In genomic region chr17:7483238-7484066, GRCh38 we compare ENCODE assay signal across 8 cellular contexts. TPM values are rescaled to one million over a fixed set of nuclear protein-coding genes. Genes with fewer than 3 reads are reported as not detected.
DNase-seq lines count a peak whose midpoint lies in the region; ATAC-seq, FAIRE-seq and TF ChIP-seq lines count a peak whose summit lies in the region.

No MANE protein-coding gene starts in this region.

- peak in 1 of 2 donors; percentile 75 for TF ChIP-seq POLR2A in thyroid gland (IDR thresholded peaks at IDR 0.05)

- CTCF ChIA-PET in GM10248 (lab: Yijun Ruan, JAX): interaction anchor here (2.8 kb wide), 1 partner anchor 47 kb away, joined by 6 read pairs; no protein-coding TSS in a partner anchor

- H3K27ac ChIP-seq in cardiac muscle cell: peak overlapping the region; percentile 98
- H3K27ac ChIP-seq in pancreas: peak overlapping the region; percentile 90 to 100 (median 100)
- H3K27ac ChIP-seq in thyroid gland: peak overlapping the region; percentile 91 to 99 (median 98)

- intact Hi-C loops in pancreas (cut with DNase I): no loop called here
- intact Hi-C loops in thyroid gland (cut with DNase I): loop anchor here (10.0 kb wide), 1 partner anchor 129 kb away; the partner anchor contains the start of genes KCTD11 and TMEM95

- peak; percentile 56 for FAIRE-seq in pancreas (lab: Jason Lieb, UNC)

- POLR2A ChIA-PET in GM10248 (lab: Yijun Ruan, JAX): interaction anchor here (1.0 to 2.2 kb wide), 26 partner anchors 7 to 361 kb away, joined by 3 to 12 read pairs (median 6); partner anchors contain the start of genes ACAP1, CD68, FXR2 and SAT2

- WGBS in pancreas, 2 donors: 0 to 1% methylated on average over 38 of the region's 38 CpGs
- WGBS in thyroid gland, 2 donors: 0 to 1% methylated on average over 27 to 32 of the region's 38 CpGs

- TF ChIP-seq CTCF in GM10248 (IDR thresholded peaks at IDR 0.05; ENCODE audit: control extremely low read depth, extremely low read depth, low read depth, missing control alignments): no peak
- no peak for TF ChIP-seq CTCF in cardiac muscle cell (IDR thresholded peaks at IDR 0.05; ENCODE audit: low read depth, low read length)
- no peak for TF ChIP-seq CTCF in pancreas (IDR thresholded peaks at IDR 0.05)
- no peak for TF ChIP-seq CTCF in thyroid gland (IDR thresholded peaks at IDR 0.05)

- DNase-seq in GM10248 (ENCODE audit: extremely low spot score): peak; percentile 89
- peak; percentile 92 for DNase-seq in NCI-H1436 (lab: John Stamatoyannopoulos, UW)
- peak; percentile 78 to 93 for DNase-seq in SW 1271 (lab: John Stamatoyannopoulos, UW)
- peak; percentile 93 for DNase-seq in adipocyte (ENCODE audit: low read depth)
- peak; percentile 95 to 96 for DNase-seq in cardiac muscle cell (ENCODE audit: low read depth in 1 of 2, low spot score in 1 of 2)
- peak; percentile 90 to 97 (median 94) for DNase-seq in pancreas
- DNase-seq in thyroid gland: peak; percentile 97

- H3K36me3 ChIP-seq in adipocyte (ENCODE audit: control insufficient read depth, insufficient read depth, low read length, severe bottlenecking) (no peaks in the 10 kb centered on the region), cardiac muscle cell (no peaks in the 10 kb centered on the region), pancreas (no peaks in the 10 kb centered on the region), thyroid gland (no peaks in the 10 kb centered on the region)

- H3K9me3 ChIP-seq in adipocyte (ENCODE audit: control insufficient read depth, low read length): no peaks in the 10 kb centered on the region
- H3K9me3 ChIP-seq in cardiac muscle cell (ENCODE audit: low read depth): no peaks in the 10 kb centered on the region
- H3K9me3 ChIP-seq in pancreas: no peaks in the 10 kb centered on the region
- H3K9me3 ChIP-seq in thyroid gland: no peaks in the 10 kb centered on the region

- ATAC-seq in HG02798 (IDR thresholded peaks at IDR 0.05; ENCODE audit: poor library complexity, unreplicated experiment): peak; percentile 31
- peak; percentile 63 to 82 (median 74) for ATAC-seq in pancreas

- H3K4me3 ChIP-seq in adipocyte (ENCODE audit: low read length) (peak overlapping the region; percentile 95), cardiac muscle cell (peak overlapping the region; percentile 59), pancreas (peak overlapping the region; percentile 49 to 68 (median 54)), thyroid gland (replicated peaks in 1 of 3) (peak overlapping the region; percentile 41 to 67 (median 47))

- H3K4me1 ChIP-seq in adipocyte (ENCODE audit: control insufficient read depth, insufficient read depth, low read length): peaks cover 38% of the 10 kb centered on the region
- H3K4me1 ChIP-seq in cardiac muscle cell (ENCODE audit: low read depth): peaks cover 24% of the 10 kb centered on the region
- H3K4me1 ChIP-seq in pancreas: peaks cover 18 to 30% (median 20%) of the 10 kb centered on the region in 3 donors
- H3K4me1 ChIP-seq in thyroid gland: peaks cover 37 to 60% of the 10 kb centered on the region in 2 donors

- H3K9ac ChIP-seq in adipocyte (ENCODE audit: low read length): peak overlapping the region; percentile 99

- no peaks in the 10 kb centered on the region for H3K27me3 ChIP-seq in adipocyte (replicated peaks; ENCODE audit: control insufficient read depth, insufficient read depth, low read length)
- no peaks in the 10 kb centered on the region for H3K27me3 ChIP-seq in cardiac muscle cell
- H3K27me3 ChIP-seq in pancreas: no peaks in the 10 kb centered on the region
- no peaks in the 10 kb centered on the region for H3K27me3 ChIP-seq in thyroid gland

RNA-seq across cellular contexts. Expression of gene POLR2A, which starts 0.7 kb away (rescaled TPM):
- total RNA-seq in cardiac muscle cell: 40.7 and 41.3 TPM in 2 replicates
- polyA plus RNA-seq in cardiac muscle cell: 53.8 and 62.3 TPM in 2 replicates
- 10 to 100 TPM; 45.7 to 62.6 (median 53.8) TPM for total RNA-seq in pancreas
- polyA plus RNA-seq in pancreas: 10 to 100 TPM; 24.5 to 83.6 TPM
- 100 to 1,000 TPM in 2 of 4 donors, 10 to 100 TPM in 2; 47.6 to 125 (median 82.2) TPM for total RNA-seq in thyroid gland

RNA-seq across cellular contexts. Expression of gene SLC35G6, which starts 2.2 kb away (rescaled TPM):
- total RNA-seq in cardiac muscle cell (not detected in 2 replicates), pancreas (not detected), thyroid gland (not detected)
- polyA plus RNA-seq in cardiac muscle cell (0.10 and 1.9 TPM in 2 replicates), pancreas (under 1 TPM in 1 of 2 donors, not detected in 1; 0.08 TPM)

RNA-seq across cellular contexts. Expression of gene ZBTB4, which starts 4.0 kb away (rescaled TPM):
- 28.5 and 40.4 TPM in 2 replicates for total RNA-seq in cardiac muscle cell
- 17.9 and 26.6 TPM in 2 replicates for polyA plus RNA-seq in cardiac muscle cell
- total RNA-seq in pancreas: 10 to 100 TPM; 20.3 to 30.2 (median 22.2) TPM
- 10 to 100 TPM; 17.3 to 19.2 TPM for polyA plus RNA-seq in pancreas
- total RNA-seq in thyroid gland: 10 to 100 TPM; 58.5 to 85.2 (median 79.9) TPM

RNA-seq across cellular contexts. Expression of gene CHRNB1, which starts 38.6 kb away (rescaled TPM):
- total RNA-seq in cardiac muscle cell (8.5 and 14.0 TPM in 2 replicates), pancreas (10 to 100 TPM in 2 of 6 donors, 1 to 10 TPM in 4; 7.5 to 15.0 (median 8.7) TPM), thyroid gland (10 to 100 TPM; 13.4 to 29.2 (median 19.8) TPM)
- polyA plus RNA-seq in cardiac muscle cell (28.6 and 34.5 TPM in 2 replicates), pancreas (10 to 100 TPM in 1 of 2 donors, 1 to 10 TPM in 1; 9.7 to 11.1 TPM)

RNA-seq across cellular contexts. Expression of gene FGF11, which starts 44.1 kb away (rescaled TPM):
- total RNA-seq in cardiac muscle cell (51.9 and 56.8 TPM in 2 replicates), pancreas (1 to 10 TPM in 1 of 6 donors, under 1 TPM in 5; 0.09 to 1.1 (median 0.31) TPM), thyroid gland (10 to 100 TPM in 3 of 4 donors, 1 to 10 TPM in 1; 4.3 to 12.1 (median 10.5) TPM)
- polyA plus RNA-seq in cardiac muscle cell (50.4 and 63.6 TPM in 2 replicates), pancreas (under 1 TPM; 0.61 to 0.65 TPM)

Comparison
In these comparisons a context has a peak if more than half of its experiments do, and no peak if none do; other contexts are left out.
1. Peak in every context shown above with its lines: DNase-seq, ATAC-seq, H3K4me3 ChIP-seq and H3K27ac ChIP-seq.